In genomic region chr2:127090281-127091128, GRCh38 we compare ENCODE assay signal across 27 cellular contexts. TPM values are rescaled to one million over a fixed set of nuclear protein-coding genes. Genes with fewer than 3 reads are reported as not detected.
A peak's percentile ranks its signal among the peaks of the same experiment; 100 is the strongest.
DNase-seq lines count a peak whose midpoint lies in the region; ATAC-seq and TF ChIP-seq lines count a peak whose summit lies in the region.
"Had no signal": no experiment of that assay in that cellular context is flagged by ENCODE, and none has a peak within 500 bp of the region (broad histone marks: within the 10 kb centered on the region; RNA-seq: fewer than 3 reads in every experiment).

No MANE protein-coding gene starts in this region.

- H3K27me3 Mint-ChIP-seq in CD4-positive, alpha-beta T cell = no peaks in the 10 kb centered on the region
- H3K27me3 Mint-ChIP-seq in central memory CD8-positive, alpha-beta T cell = no peaks in the 10 kb centered on the region

- CTCF ChIA-PET in CD4-positive, alpha-beta T cell (lab: Charles Lee) = no interaction called here
- CTCF ChIA-PET in PC-9 (lab: Charles Lee) = interaction anchor here (0.5 to 0.6 kb wide), 2 partner anchors 107 to 308 kb away, joined by 5 to 7 read pairs; no protein-coding TSS in a partner anchor

- no peaks in the 10 kb centered on the region for H3K9me2 ChIP-seq in PC-9 (ENCODE audit: insufficient read depth)

- H3K9me3 ChIP-seq in CD4-positive, alpha-beta T cell (ENCODE audit: control insufficient read depth, low read length) = no peaks in the 10 kb centered on the region
- no peaks in the 10 kb centered on the region for H3K9me3 ChIP-seq in skeletal muscle tissue (ENCODE audit: control insufficient read depth in 3 of 3, low read length in 3 of 3)
- no peaks in the 10 kb centered on the region for H3K9me3 ChIP-seq in PC-9 (ENCODE audit: insufficient read depth, low read depth)
- H3K9me3 ChIP-seq in tibial artery = no peaks in the 10 kb centered on the region
- H3K9me3 ChIP-seq: gastroesophageal sphincter, left ventricle myocardium inferior had no signal

- BruUV-seq in PC-9 (replicated peaks; lab: Mats Ljungman, UMichigan) = no TSS peak

- no peak for TF ChIP-seq CTCF in CD4-positive, alpha-beta T cell (IDR thresholded peaks at IDR 0.05)
- TF ChIP-seq CTCF in PC-9 (conservative IDR thresholded peaks at IDR 0.05) (no peak), tibial artery (IDR thresholded peaks at IDR 0.05) (no peak)

- H3K9ac ChIP-seq in skeletal muscle tissue (ENCODE audit: low read depth in 1 of 3, low read length in 3 of 3) = peak overlapping the region in 2 of 3 donors; percentile 56 to 79

- H3K4me1 Mint-ChIP-seq in CD4-positive, alpha-beta T cell (ENCODE audit: low read depth) = peaks cover 5% of the 10 kb centered on the region
- H3K4me1 Mint-ChIP-seq in central memory CD8-positive, alpha-beta T cell = peaks cover 26% of the 10 kb centered on the region

- H3K4me3 Mint-ChIP-seq in CD4-positive, alpha-beta T cell = no peak overlapping the region
- H3K4me3 Mint-ChIP-seq in central memory CD8-positive, alpha-beta T cell = no peak overlapping the region
- H3K4me3 Mint-ChIP-seq: activated CD8-positive, alpha-beta T cell treated with anti-CD3 and anti-CD28 coated beads, Interleukin-2, amount 10 ng/mL, durations not matched to agents 7 days and 5 days; activated naive CD8-positive, alpha-beta T cell; CD14-positive monocyte; dendritic cell treated with granulocyte-macrophage colony-stimulating factor and Interleukin-4, amounts not matched to agents 40 ng/mL and 50 ng/mL, for 4 days; T-helper 1 cell treated with Interleukin-12 subunit alpha and Interleukin-12 subunit beta and Interleukin-4 antibody, amounts not matched to agents 30 μg/mL and 1 μg/mL, for 36 hours had no signal

- H4K20me1 ChIP-seq in PC-9 (ENCODE audit: insufficient read depth) = no peaks in the 10 kb centered on the region; the same call in 1 of the 2 replicates

- H3K4me3 ChIP-seq in skeletal muscle tissue (ENCODE audit: low read length in 3 of 3) (peak overlapping the region in 2 of 3 donors; percentile 22 to 45), PC-9 (no peak overlapping the region), tibial artery (no peak overlapping the region)
- H3K4me3 ChIP-seq: cardiac muscle cell, gastroesophageal sphincter, left ventricle myocardium inferior, SK-N-MC had no signal

- H3F3A ChIP-seq in PC-9 (ENCODE audit: insufficient read depth, low read depth) = peaks cover 17% of the 10 kb centered on the region; the same call in 1 of the 2 replicates

- H3K9me3 Mint-ChIP-seq in CD4-positive, alpha-beta T cell = no peaks in the 10 kb centered on the region
- H3K9me3 Mint-ChIP-seq in central memory CD8-positive, alpha-beta T cell = no peaks in the 10 kb centered on the region
- H3K9me3 Mint-ChIP-seq: activated T-helper 2 cell treated with anti-CD3 and anti-CD28 coated beads, Interferon-gamma antibody, Interleukin-2, Interleukin-4, amounts not matched to agents 10 μg/mL and 5 μg/mL and 100 μg/mL, durations not matched to agents 14 hours and 24 hours and 36 hours; CD14-positive monocyte; dendritic cell treated with granulocyte-macrophage colony-stimulating factor and Interleukin-4, amounts not matched to agents 40 ng/mL and 50 ng/mL, for 4 days; T-helper 1 cell treated with Interleukin-12 subunit alpha and Interleukin-12 subunit beta and Interleukin-4 antibody, amounts not matched to agents 30 μg/mL and 1 μg/mL, for 36 hours had no signal

- no peak for DNase-seq in CD4-positive, alpha-beta T cell
- no peak for DNase-seq in central memory CD8-positive, alpha-beta T cell (ENCODE audit: low spot score in 2 of 2)
- DNase-seq in myocyte (ENCODE audit: low read depth) = peak; percentile 99
- DNase-seq in PC-9 = no peak
- no peak for DNase-seq in tibial artery
- DNase-seq: activated CD4-positive, alpha-beta T cell treated with anti-CD3 and anti-CD28 coated beads for 1 hour; activated CD8-positive, alpha-beta T cell treated with anti-CD3 and anti-CD28 coated beads, Interleukin-2, amount 10 ng/mL, durations not matched to agents 7 days and 5 days; KG1; left ventricle myocardium inferior; midbrain; MM.1S; NCI-H2029 treated with DMSO at 0.1 percent for 48 hours; NCI-H2227 treated with DMSO at 0.1 percent for 48 hours; RPMI8226; stimulated activated naive CD8-positive, alpha-beta T cell treated with anti-CD3 and anti-CD28 coated beads, Interleukin-15, Interleukin-2, amounts not matched to agents 100 U/mL and 50 U/mL, for 24 hours had no signal

- POLR2A ChIA-PET in CD4-positive, alpha-beta T cell (lab: Charles Lee) = interaction anchor here (1.4 kb wide), 1 partner anchor 10 kb away, joined by 8 read pairs; no protein-coding TSS in a partner anchor
- POLR2A ChIA-PET in PC-9 (lab: Charles Lee; ENCODE audit: unreplicated experiment) = no interaction called here

- H3K27ac ChIP-seq in CD4-positive, alpha-beta T cell (ENCODE audit: low read depth, low read length) = no peak overlapping the region
- H3K27ac ChIP-seq in skeletal muscle tissue (ENCODE audit: low read depth, low read length) (peak overlapping the region; percentile 92), PC-9 (no peak overlapping the region), tibial artery (no peak overlapping the region)
- H3K27ac ChIP-seq: cardiac muscle cell, gastroesophageal sphincter, left ventricle myocardium inferior, SK-N-MC had no signal

- H3K36me3 ChIP-seq in skeletal muscle tissue (ENCODE audit: control insufficient read depth in 3 of 3, insufficient read depth in 3 of 3, low read length in 3 of 3) (peaks cover 0 to 2% (median 0%) of the 10 kb centered on the region in 3 donors), PC-9 (ENCODE audit: low read depth) (no peaks in the 10 kb centered on the region), tibial artery (no peaks in the 10 kb centered on the region)
- H3K36me3 ChIP-seq: cardiac muscle cell, gastroesophageal sphincter, left ventricle myocardium inferior had no signal

- H2AFZ ChIP-seq in PC-9 = no peak overlapping the region

- ATAC-seq in CD4-positive, alpha-beta T cell (ENCODE audit: poor library complexity) = no peak
- no peak for ATAC-seq in central memory CD8-positive, alpha-beta T cell (replicated peaks; ENCODE audit: extremely low read depth, poor library complexity, severe bottlenecking)
- ATAC-seq in HG02970 (IDR thresholded peaks at IDR 0.05; ENCODE audit: low FRiP score, unreplicated experiment) (no peak), GM21360 (IDR thresholded peaks at IDR 0.05; ENCODE audit: unreplicated experiment) (no peak)
- ATAC-seq: activated CD8-positive, alpha-beta T cell treated with anti-CD3 and anti-CD28 coated beads, Interleukin-2, amount 10 ng/mL, durations not matched to agents 7 days and 5 days; gastroesophageal sphincter; HCT116; stimulated activated naive CD8-positive, alpha-beta T cell treated with anti-CD3 and anti-CD28 coated beads, Interleukin-15, Interleukin-2, amounts not matched to agents 100 U/mL and 50 U/mL, for 24 hours had no signal

- intact Hi-C loops in CD4-positive, alpha-beta T cell (cut with DNase I, micrococcal nuclease) = no loop called here
- intact Hi-C loops in PC-9 (cut with micrococcal nuclease; ENCODE audit: unreplicated experiment) = loop anchor here (5.0 kb wide), 1 partner anchor 932 kb away; no protein-coding TSS in a partner anchor
- intact Hi-C loops in tibial artery (cut with DNase I; ENCODE audit: low total_unique reads) = no loop called here

- H3K4me1 ChIP-seq in skeletal muscle tissue (ENCODE audit: control insufficient read depth in 3 of 3, insufficient read depth in 3 of 3, low read length in 3 of 3) (peaks cover 96 to 100% (median 97%) of the 10 kb centered on the region in 3 donors), PC-9 (replicated peaks; ENCODE audit: insufficient read depth) (peaks cover 43% of the 10 kb centered on the region), tibial artery (peaks cover 0 to 34% (median 22%) of the 10 kb centered on the region in 4 donors)

- H3K36me3 Mint-ChIP-seq in CD4-positive, alpha-beta T cell (ENCODE audit: low read depth) = no peaks in the 10 kb centered on the region
- peaks cover 4% of the 10 kb centered on the region for H3K36me3 Mint-ChIP-seq in central memory CD8-positive, alpha-beta T cell (ENCODE audit: insufficient read depth)
- H3K36me3 Mint-ChIP-seq: activated naive CD8-positive, alpha-beta T cell had no signal

- H3K27me3 ChIP-seq in CD4-positive, alpha-beta T cell (ENCODE audit: control insufficient read depth, insufficient read depth, low read length) = no peaks in the 10 kb centered on the region
- no peaks in the 10 kb centered on the region for H3K27me3 ChIP-seq in skeletal muscle tissue (ENCODE audit: control insufficient read depth in 3 of 3, insufficient read depth in 3 of 3, low read length in 3 of 3)
- no peaks in the 10 kb centered on the region for H3K27me3 ChIP-seq in PC-9 (ENCODE audit: insufficient read depth, low read depth)
- H3K27me3 ChIP-seq in tibial artery = no peaks in the 10 kb centered on the region
- H3K27me3 ChIP-seq: cardiac muscle cell, gastroesophageal sphincter had no signal

- no peak overlapping the region for H3K4me2 ChIP-seq in PC-9

- H3K27ac Mint-ChIP-seq in CD4-positive, alpha-beta T cell = peak overlapping the region; percentile 19
- H3K27ac Mint-ChIP-seq in central memory CD8-positive, alpha-beta T cell (ENCODE audit: low read depth) = peak overlapping the region; percentile 29
- H3K27ac Mint-ChIP-seq: activated CD8-positive, alpha-beta T cell treated with anti-CD3 and anti-CD28 coated beads, Interleukin-2, amount 10 ng/mL, durations not matched to agents 7 days and 5 days; activated naive CD8-positive, alpha-beta T cell; activated T-helper 2 cell treated with anti-CD3 and anti-CD28 coated beads, Interferon-gamma antibody, Interleukin-2, Interleukin-4, amounts not matched to agents 10 μg/mL and 5 μg/mL and 100 μg/mL, durations not matched to agents 14 hours and 24 hours and 36 hours; CD14-positive monocyte; dendritic cell treated with granulocyte-macrophage colony-stimulating factor and Interleukin-4, amounts not matched to agents 40 ng/mL and 50 ng/mL, for 4 days; T-helper 1 cell treated with Interleukin-12 subunit alpha and Interleukin-12 subunit beta and Interleukin-4 antibody, amounts not matched to agents 30 μg/mL and 1 μg/mL, for 36 hours had no signal

- peaks cover 80% of the 10 kb centered on the region for H3K79me2 ChIP-seq in PC-9 (ENCODE audit: low read depth)

RNA-seq across cellular contexts. Expression of gene BIN1, which starts 16.4 kb away (rescaled TPM):
- total RNA-seq in CD4-positive, alpha-beta T cell = 100 to 1,000 TPM in 1 of 2 experiments, 10 to 100 TPM in 1; 98.8 to 104 TPM
- total RNA-seq in myocyte = 3,190 and 3,208 TPM in 2 replicates
- 771 TPM for polyA plus RNA-seq in myocyte (2012)
- total RNA-seq in skeletal muscle tissue = 597 TPM
- total RNA-seq in PC-9 (2021) = 87.5 and 95.6 TPM in 2 replicates

Comparison
In these comparisons a context has a peak if more than half of its experiments do, and no peak if none do; other contexts are left out.
1. H3K4me3 ChIP-seq: peak in skeletal muscle tissue (2 of 3); none in PC-9 (single experiment) and tibial artery (0 of 2).